Comparison of ENCODE assay signal across 8 cellular contexts in genomic region chr1:53982034-53982761, GRCh38. TPM values are rescaled to one million over a fixed set of nuclear protein-coding genes. Genes with fewer than 3 reads are reported as not detected.
A peak's percentile ranks its signal among the peaks of the same experiment; 100 is the strongest.
DNase-seq lines count a peak whose midpoint lies in the region; ATAC-seq, FAIRE-seq and TF ChIP-seq lines count a peak whose summit lies in the region.

No MANE protein-coding gene starts in this region.

- no peak for TF ChIP-seq CTCF in pancreas (IDR thresholded peaks at IDR 0.05)

- intact Hi-C loops in pancreas (cut with DNase I) = no loop called here
- intact Hi-C loops in activated CD4-positive, alpha-beta T cell treated with anti-CD3 and anti-CD28 coated beads, Interleukin-2, amount 10 ng/mL, durations not matched to agents 24 days and 14 days (cut with micrococcal nuclease) = no loop called here

- in situ Hi-C loops in SK-MEL-5 (cut with HindIII; ENCODE audit: low pct_unique_long_range_greater_than_20kb, low sequenced_read_pairs) = no loop called here

- no peaks in the 10 kb centered on the region for H3K9me3 ChIP-seq in pancreas

- peak; percentile 71 to 88 (median 84) for ATAC-seq in pancreas

- H3K27ac Mint-ChIP-seq in activated CD4-positive, alpha-beta T cell treated with anti-CD3 and anti-CD28 coated beads, Interleukin-2, amount 10 ng/mL, durations not matched to agents 24 days and 14 days = no peak overlapping the region

- no peak overlapping the region for H3K4me3 Mint-ChIP-seq in activated CD4-positive, alpha-beta T cell treated with anti-CD3 and anti-CD28 coated beads, Interleukin-2, amount 10 ng/mL, durations not matched to agents 24 days and 14 days

- H3K27ac ChIP-seq in pancreas = peak overlapping the region; percentile 56 to 75 (median 72)

- DNase-seq in GM03348 (ENCODE audit: low spot score) (peak; percentile 82), SK-MEL-5 (ENCODE audit: low read depth, low spot score) (peak; percentile 35), glomerular visceral epithelial cell (ENCODE audit: extremely low spot score) (peak; percentile 65), pancreas (peak in 5 of 6 donors; percentile 16 to 63 (median 30)), NCI-H187 treated with DMSO at 0.1 percent for 48 hours (lab: John Stamatoyannopoulos, UW) (no peak), D341Med (ENCODE audit: low spot score) (no peak), A172 (ENCODE audit: low spot score) (no peak)
- no peak for DNase-seq in activated CD4-positive, alpha-beta T cell treated with anti-CD3 and anti-CD28 coated beads, Interleukin-2, amount 10 ng/mL, durations not matched to agents 24 days and 14 days

- no peak for FAIRE-seq in pancreas (lab: Jason Lieb, UNC)

- no peaks in the 10 kb centered on the region for H3K9me3 Mint-ChIP-seq in activated CD4-positive, alpha-beta T cell treated with anti-CD3 and anti-CD28 coated beads, Interleukin-2, amount 10 ng/mL, durations not matched to agents 24 days and 14 days

- no peaks in the 10 kb centered on the region for H3K27me3 ChIP-seq in pancreas

- H3K36me3 Mint-ChIP-seq in activated CD4-positive, alpha-beta T cell treated with anti-CD3 and anti-CD28 coated beads, Interleukin-2, amount 10 ng/mL, durations not matched to agents 24 days and 14 days (ENCODE audit: low read depth) = no peaks in the 10 kb centered on the region

- H3K4me3 ChIP-seq in pancreas = peak overlapping the region in 3 of 4 donors; percentile 19 to 42 (median 33)

- peaks cover 2% of the 10 kb centered on the region for H3K4me1 Mint-ChIP-seq in activated CD4-positive, alpha-beta T cell treated with anti-CD3 and anti-CD28 coated beads, Interleukin-2, amount 10 ng/mL, durations not matched to agents 24 days and 14 days

- WGBS in pancreas, 2 donors = 38 to 40% methylated on average over 19 to 20 of the region's 20 CpGs

- H3K36me3 ChIP-seq in pancreas = no peaks in the 10 kb centered on the region

- H3K4me1 ChIP-seq in pancreas = peaks cover 0 to 7% (median 0%) of the 10 kb centered on the region in 3 donors

- H3K27me3 Mint-ChIP-seq in activated CD4-positive, alpha-beta T cell treated with anti-CD3 and anti-CD28 coated beads, Interleukin-2, amount 10 ng/mL, durations not matched to agents 24 days and 14 days = peaks cover 5% of the 10 kb centered on the region

RNA-seq across cellular contexts. Expression of gene LDLRAD1, which starts 35.8 kb away (rescaled TPM):
- total RNA-seq in SK-MEL-5 (2014; rRNA removed; shearing (Covaris generic)) = not detected in 2 replicates
- not detected in 2 replicates for polyA plus RNA-seq in SK-MEL-5 (2015; cell fraction: cytosol; rRNA removed)
- not detected in 2 replicates for polyA plus RNA-seq in SK-MEL-5 (2015; cell fraction: nucleus; rRNA removed)
- under 1 TPM in 4 of 6 donors, not detected in 2; 0.08 to 0.29 (median 0.17) TPM for total RNA-seq in pancreas
- under 1 TPM in 1 of 2 donors, not detected in 1; 0.21 TPM for polyA plus RNA-seq in pancreas
- total RNA-seq in A172 (2014; rRNA removed; shearing (Covaris generic)) = not detected in 2 replicates
- total RNA-seq in activated CD4-positive, alpha-beta T cell treated with anti-CD3 and anti-CD28 coated beads, Interleukin-2, amount 10 ng/mL, durations not matched to agents 24 days and 14 days = not detected in 2 replicates

RNA-seq across cellular contexts. Expression of gene LRRC42, which starts 36.0 kb away (rescaled TPM):
- 20.4 and 21.5 TPM in 2 replicates for total RNA-seq in SK-MEL-5 (2014; rRNA removed; shearing (Covaris generic))
- polyA plus RNA-seq in SK-MEL-5 (2015; cell fraction: cytosol; rRNA removed) = 16.4 and 20.1 TPM in 2 replicates
- polyA plus RNA-seq in SK-MEL-5 (2015; cell fraction: nucleus; rRNA removed) = 10.6 and 17.8 TPM in 2 replicates
- 10 to 100 TPM in 1 of 6 donors, 1 to 10 TPM in 5; 5.7 to 12.4 (median 6.7) TPM for total RNA-seq in pancreas
- polyA plus RNA-seq in pancreas = 10 to 100 TPM in 1 of 2 donors, 1 to 10 TPM in 1; 5.2 to 20.5 TPM
- total RNA-seq in A172 (2014; rRNA removed; shearing (Covaris generic)) = 64.2 and 79.8 TPM in 2 replicates
- total RNA-seq in activated CD4-positive, alpha-beta T cell treated with anti-CD3 and anti-CD28 coated beads, Interleukin-2, amount 10 ng/mL, durations not matched to agents 24 days and 14 days = 33.7 and 34.7 TPM in 2 replicates

RNA-seq across cellular contexts. Expression of gene IFT25, which starts 36.7 kb away (rescaled TPM):
- 31.2 and 33.1 TPM in 2 replicates for total RNA-seq in SK-MEL-5 (2014; rRNA removed; shearing (Covaris generic))
- polyA plus RNA-seq in SK-MEL-5 (2015; cell fraction: cytosol; rRNA removed) = 16.1 and 21.9 TPM in 2 replicates
- 49.0 and 57.1 TPM in 2 replicates for polyA plus RNA-seq in SK-MEL-5 (2015; cell fraction: nucleus; rRNA removed)
- total RNA-seq in pancreas = 10 to 100 TPM in 1 of 6 donors, 1 to 10 TPM in 5; 5.9 to 12.0 (median 8.7) TPM
- polyA plus RNA-seq in pancreas = 10 to 100 TPM in 1 of 2 donors, 1 to 10 TPM in 1; 9.2 to 21.5 TPM
- total RNA-seq in A172 (2014; rRNA removed; shearing (Covaris generic)) = 48.2 and 69.7 TPM in 2 replicates
- total RNA-seq in activated CD4-positive, alpha-beta T cell treated with anti-CD3 and anti-CD28 coated beads, Interleukin-2, amount 10 ng/mL, durations not matched to agents 24 days and 14 days = 53.9 and 55.8 TPM in 2 replicates

Comparison
In these comparisons a context has a peak if more than half of its experiments do, and no peak if none do; other contexts are left out.
1. DNase-seq: peak in GM03348 (single experiment), SK-MEL-5 (single experiment), glomerular visceral epithelial cell (single experiment) and pancreas (5 of 6); none in NCI-H187 treated with DMSO at 0.1 percent for 48 hours (single experiment), D341Med (single experiment), A172 (single experiment) and activated CD4-positive, alpha-beta T cell treated with anti-CD3 and anti-CD28 coated beads, Interleukin-2, amount 10 ng/mL, durations not matched to agents 24 days and 14 days (single experiment).